Comparison of ENCODE assay signal across 1 cellular context in genomic region chr6:138291036-138291848, GRCh38.
TF ChIP-seq lines count a peak whose summit lies in the region.

No MANE protein-coding gene starts in this region.

TF ChIP-seq in K562, 482 proteins besides CTCF, POLR2A, EP300 and RAD21 (continued from another document):
- TF ChIP-seq AFF4 (CRISPR knock-in tag; IDR thresholded peaks at IDR 0.05), result no peak
- no peak for TF ChIP-seq NFRKB (IDR thresholded peaks at IDR 0.05; ENCODE audit: low read depth)
- TF ChIP-seq ZNF766 (CRISPR knock-in tag; conservative IDR thresholded peaks at IDR 0.05), result no peak
- no peak for TF ChIP-seq SMARCC2 (IDR thresholded peaks at IDR 0.05; ENCODE audit: low read depth)
- no peak for TF ChIP-seq BHLHE40 (IDR thresholded peaks at IDR 0.05; ENCODE audit: low read length)
- no peak for TF ChIP-seq PHB2 (IDR thresholded peaks at IDR 0.05; ENCODE audit: low read depth)
TF ChIP-seq in K562: peak in this region for 0.
